ENCODE assay signal across 4 cellular contexts in the genomic region with DNA sequence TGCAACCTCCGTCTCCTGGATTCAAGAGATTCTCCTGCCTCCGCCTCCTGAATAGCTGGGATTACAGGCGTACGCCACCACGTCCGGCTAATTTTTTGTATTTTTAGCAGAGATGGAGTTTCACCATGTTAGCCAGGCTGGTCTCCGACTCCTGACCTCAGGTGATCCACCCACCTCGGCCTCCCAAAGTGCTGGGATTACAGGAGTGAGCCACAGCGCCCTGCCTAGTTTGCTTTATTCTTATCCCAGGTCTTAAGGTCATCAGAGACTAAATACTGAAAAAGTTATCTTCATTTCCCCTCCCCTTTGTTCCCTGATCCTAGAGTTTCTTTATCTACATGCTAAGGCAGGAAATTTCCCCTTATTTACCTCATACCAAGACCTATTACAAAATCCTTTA. TPM values are rescaled to one million over a fixed set of nuclear protein-coding genes. Genes with fewer than 3 reads are reported as not detected.
"Had no signal": no experiment of that assay in that cellular context is flagged by ENCODE, and none has a peak within 500 bp of the region (broad histone marks: within the 10 kb centered on the region; RNA-seq: fewer than 3 reads in every experiment).

No MANE protein-coding gene starts in this region.

RNA-seq across cellular contexts. Expression of a gene that starts 6.0 kb away (rescaled TPM):
- total RNA-seq: LHCN-M2, M059J, MCF 10A, NCI-H460 had no signal

RNA-seq across cellular contexts. Expression of a gene that starts 10.4 kb away (rescaled TPM):
- total RNA-seq: LHCN-M2, M059J, MCF 10A, NCI-H460 had no signal

RNA-seq across cellular contexts. Expression of a gene that starts 33.0 kb away (rescaled TPM):
- total RNA-seq: LHCN-M2, M059J, MCF 10A, NCI-H460 had no signal

RNA-seq across cellular contexts. Expression of a gene that starts 36.8 kb away (rescaled TPM):
- total RNA-seq: LHCN-M2, MCF 10A, NCI-H460 had no signal
